Comparison of ENCODE assay signal across 25 cellular contexts in genomic region chr19:5612891-5613290, GRCh38. TPM values are rescaled to one million over a fixed set of nuclear protein-coding genes. Genes with fewer than 3 reads are reported as not detected.
DNase-seq lines count a peak whose midpoint lies in the region; ATAC-seq, FAIRE-seq and TF ChIP-seq lines count a peak whose summit lies in the region.
"Had no signal": no experiment of that assay in that cellular context is flagged by ENCODE, and none has a peak within 500 bp of the region (broad histone marks: within the 10 kb centered on the region; RNA-seq: fewer than 3 reads in every experiment).

No MANE protein-coding gene starts in this region.

- H3K27me3 ChIP-seq in CD8-positive, alpha-beta T cell (ENCODE audit: insufficient read depth, low read length), result no peaks in the 10 kb centered on the region
- no peaks in the 10 kb centered on the region for H3K27me3 ChIP-seq in K562 (ENCODE audit: control insufficient read depth in 2 of 2, insufficient read depth in 2 of 2, low read length in 2 of 2)
- H3K27me3 ChIP-seq in tibial nerve, result no peaks in the 10 kb centered on the region
- H3K27me3 ChIP-seq: MG63 had no signal

- peaks cover 9% of the 10 kb centered on the region for H3K4me1 ChIP-seq in CD8-positive, alpha-beta T cell (ENCODE audit: insufficient read depth, low read length)
- H3K4me1 ChIP-seq in K562 (replicated peaks in 1 of 2; ENCODE audit: control insufficient read depth in 2 of 2, insufficient read depth in 2 of 2, low read length in 2 of 2) (no peaks in the 10 kb centered on the region), tibial nerve (peaks cover 0 to 9% (median 0%) of the 10 kb centered on the region in 4 donors)
- H3K4me1 ChIP-seq: A549 had no signal

- H3K4me1 Mint-ChIP-seq in activated naive CD4-positive, alpha-beta T cell treated with anti-CD3 and anti-CD28 coated beads, Interleukin-2, amount 10 ng/mL, durations not matched to agents 7 days and 5 days, result peaks cover 2% of the 10 kb centered on the region
- peaks cover 16% of the 10 kb centered on the region for H3K4me1 Mint-ChIP-seq in CD8-positive, alpha-beta T cell (ENCODE audit: low read depth)
- H3K4me1 Mint-ChIP-seq: CD14-positive monocyte, H9 had no signal

- no peak for ATAC-seq in CD8-positive, alpha-beta T cell
- no peak for ATAC-seq in K562
- ATAC-seq: A549 had no signal

- no peaks in the 10 kb centered on the region for H3K9me1 ChIP-seq in K562 (ENCODE audit: control insufficient read depth, insufficient read depth, low read length)

- 100% methylated on average over 4 of the region's 4 CpGs for WGBS in K562 (ENCODE audit: insufficient coverage, low coverage, missing lambda C conversion rate)
- WGBS in tibial nerve, 2 donors, result 85 to 88% methylated on average over 4 of the region's 4 CpGs

- H3K27me3 Mint-ChIP-seq in activated naive CD4-positive, alpha-beta T cell treated with anti-CD3 and anti-CD28 coated beads, Interleukin-2, amount 10 ng/mL, durations not matched to agents 7 days and 5 days, result no peaks in the 10 kb centered on the region
- H3K27me3 Mint-ChIP-seq in CD8-positive, alpha-beta T cell (ENCODE audit: low read depth), result no peaks in the 10 kb centered on the region
- H3K27me3 Mint-ChIP-seq: B cell had no signal

- TF ChIP-seq POLR2A in K562 (conservative IDR thresholded peaks at IDR 0.05) (no peak), tibial nerve (IDR thresholded peaks at IDR 0.05) (no peak)

- TF ChIP-seq RAD21 in K562 (CRISPR knock-in tag; conservative IDR thresholded peaks at IDR 0.05 in 1 of 2, IDR thresholded peaks at IDR 0.05 in 1 of 2), result no peak

- H4K20me1 ChIP-seq in K562 (replicated peaks; ENCODE audit: control insufficient read depth, insufficient read depth, low read length), result 0 out of 2 replicates have a peak, but pooled peaks cover 4% of the 10 kb centered on the region

- CTCF ChIA-PET in activated naive CD4-positive, alpha-beta T cell treated with anti-CD3 and anti-CD28 coated beads, Interleukin-2, amount 10 ng/mL, durations not matched to agents 7 days and 5 days (lab: Charles Lee), result no interaction called here
- CTCF ChIA-PET in CD8-positive, alpha-beta T cell (lab: Charles Lee), result no interaction called here
- CTCF ChIA-PET in K562 (lab: Yijun Ruan, JAX; ENCODE audit: low intra/inter-chr PET ratio), result no interaction called here

- BruUV-seq in K562 (replicated peaks; lab: Mats Ljungman, UMichigan), result no TSS peak

- H3K36me3 ChIP-seq in CD8-positive, alpha-beta T cell (ENCODE audit: insufficient read depth, low read length), result peaks cover 72% of the 10 kb centered on the region
- H3K36me3 ChIP-seq in K562 (ENCODE audit: control insufficient read depth, insufficient read depth, low read length), result peaks cover 91% of the 10 kb centered on the region
- peaks cover 17 to 92% (median 54%) of the 10 kb centered on the region in 3 donors for H3K36me3 ChIP-seq in tibial nerve

- H2AFZ ChIP-seq in K562 (ENCODE audit: low read depth, low read length), result no peak overlapping the region
- H2AFZ ChIP-seq: GM23248 had no signal

- no peaks in the 10 kb centered on the region for H3K9me3 Mint-ChIP-seq in activated naive CD4-positive, alpha-beta T cell treated with anti-CD3 and anti-CD28 coated beads, Interleukin-2, amount 10 ng/mL, durations not matched to agents 7 days and 5 days
- H3K9me3 Mint-ChIP-seq in CD8-positive, alpha-beta T cell, result no peaks in the 10 kb centered on the region
- H3K9me3 Mint-ChIP-seq: CD14-positive monocyte, H9, HFFc6 had no signal

- POLR2A ChIA-PET in CD8-positive, alpha-beta T cell (lab: Charles Lee), result no interaction called here
- POLR2A ChIA-PET in K562 (lab: Yijun Ruan, JAX), result interaction anchor here (1.3 to 1.9 kb wide), 2 partner anchors 9 to 67 kb away, joined by 3 to 19 read pairs; partner anchors contain the start of genes SAFB and SAFB2

- TF ChIP-seq EP300 in K562 (IDR thresholded peaks at IDR 0.05; ENCODE audit: low read length), result no peak
- no peak for TF ChIP-seq EP300 in tibial nerve (IDR thresholded peaks at IDR 0.05)

- H3K4me3 ChIP-seq in CD8-positive, alpha-beta T cell (ENCODE audit: low read depth, low read length), result no peak overlapping the region
- H3K4me3 ChIP-seq in K562, result no peak overlapping the region
- H3K4me3 ChIP-seq in tibial nerve, result no peak overlapping the region
- H3K4me3 ChIP-seq: A549, GM23248, MG63 had no signal

- H3K27ac ChIP-seq in CD8-positive, alpha-beta T cell (ENCODE audit: low read depth, low read length), result no peak overlapping the region
- H3K27ac ChIP-seq in K562 (ENCODE audit: extremely low read depth, low read depth, low read length) (no peak overlapping the region), tibial nerve (no peak overlapping the region)
- H3K27ac ChIP-seq: A549, GM23248 had no signal

- FAIRE-seq in K562 (lab: Jason Lieb, UNC), result no peak
- FAIRE-seq: A549, GM19239 had no signal

- peaks cover 70% of the 10 kb centered on the region for H3K36me3 Mint-ChIP-seq in activated naive CD4-positive, alpha-beta T cell treated with anti-CD3 and anti-CD28 coated beads, Interleukin-2, amount 10 ng/mL, durations not matched to agents 7 days and 5 days
- peaks cover 87% of the 10 kb centered on the region for H3K36me3 Mint-ChIP-seq in CD8-positive, alpha-beta T cell

- H3K9me3 ChIP-seq in CD8-positive, alpha-beta T cell (ENCODE audit: low read length), result no peaks in the 10 kb centered on the region
- H3K9me3 ChIP-seq in K562 (replicated peaks; ENCODE audit: control insufficient read depth, insufficient read depth, low read depth, low read length), result no peaks in the 10 kb centered on the region
- no peaks in the 10 kb centered on the region for H3K9me3 ChIP-seq in tibial nerve
- H3K9me3 ChIP-seq: A549, MG63 had no signal

- H3K4me2 ChIP-seq in K562 (ENCODE audit: insufficient read depth, low read length), result no peak overlapping the region
- H3K4me2 ChIP-seq: A549 had no signal

- H3K4me3 Mint-ChIP-seq in activated naive CD4-positive, alpha-beta T cell treated with anti-CD3 and anti-CD28 coated beads, Interleukin-2, amount 10 ng/mL, durations not matched to agents 7 days and 5 days, result no peak overlapping the region
- no peak overlapping the region for H3K4me3 Mint-ChIP-seq in CD8-positive, alpha-beta T cell
- H3K4me3 Mint-ChIP-seq: B cell, CD14-positive monocyte, H9, HFFc6 had no signal

- in situ Hi-C loops in K562 (cut with MboI), result no loop called here

- no peak for DNase-seq in activated naive CD4-positive, alpha-beta T cell treated with anti-CD3 and anti-CD28 coated beads, Interleukin-2, amount 10 ng/mL, durations not matched to agents 7 days and 5 days
- DNase-seq in activated naive CD4-positive, alpha-beta T cell (lab: John Stamatoyannopoulos, UW), result no peak
- DNase-seq in CD8-positive, alpha-beta T cell, result no peak
- DNase-seq in K562 (ENCODE audit: extremely low read depth in 1 of 4, low spot score in 3 of 4), result no peak
- DNase-seq in mesenteric fat pad (ENCODE audit: low spot score), result peak; percentile 20
- no peak for DNase-seq in COLO668 (lab: John Stamatoyannopoulos, UW; ENCODE audit: unreplicated experiment)
- DNase-seq in tibial nerve (ENCODE audit: low spot score in 2 of 2), result no peak
- DNase-seq in NCI-H1694 (lab: John Stamatoyannopoulos, UW), result no peak
- DNase-seq: EL, GF-D8, GM23248, H9, HFFc6, MG63, NCI-H1417, NCI-H187, NCI-H446 treated with DMSO at 0.1 percent for 48 hours, NCI-H526 treated with DMSO at 0.1 percent for 48 hours, OCI-M1, SHP77 had no signal

- H3K79me2 ChIP-seq in K562 (ENCODE audit: control insufficient read depth, insufficient read depth, low read length), result peaks cover 40% of the 10 kb centered on the region

- H3K27ac Mint-ChIP-seq in activated naive CD4-positive, alpha-beta T cell treated with anti-CD3 and anti-CD28 coated beads, Interleukin-2, amount 10 ng/mL, durations not matched to agents 7 days and 5 days, result peak overlapping the region; percentile 6
- peak overlapping the region; percentile 60 for H3K27ac Mint-ChIP-seq in CD8-positive, alpha-beta T cell
- H3K27ac Mint-ChIP-seq: B cell, H9, HFFc6 had no signal

- intact Hi-C loops in CD8-positive, alpha-beta T cell (cut with DNase I, micrococcal nuclease), result no loop called here
- intact Hi-C loops in K562 (cut with micrococcal nuclease), result no loop called here

- no peak overlapping the region for H3K9ac ChIP-seq in K562 (ENCODE audit: insufficient read depth in 1 of 2, low read depth in 2 of 2, low read length in 2 of 2)
- H3K9ac ChIP-seq: GM23248 had no signal

- TF ChIP-seq CTCF in CD8-positive, alpha-beta T cell (IDR thresholded peaks at IDR 0.05), result no peak
- TF ChIP-seq CTCF in K562 (IDR thresholded peaks at IDR 0.05 in 2 of 3, conservative IDR thresholded peaks at IDR 0.05 in 1 of 3; ENCODE audit: insufficient read depth in 2 of 3, low read depth in 1 of 3, low read length in 3 of 3) (no peak), tibial nerve (IDR thresholded peaks at IDR 0.05) (no peak)

RNA-seq across cellular contexts. Expression of gene SAFB2, which starts 9.7 kb away (rescaled TPM):
- 100 to 1,000 TPM; 293 to 302 TPM for total RNA-seq in CD8-positive, alpha-beta T cell
- 394 and 516 TPM in 2 replicates for total RNA-seq in K562 (2011; cell fraction: chromatin; rRNA removed; ENCODE audit: low replicate concordance)
- 127 TPM in 2 replicates for total RNA-seq in K562 (2011; cell fraction: nucleolus; rRNA removed)
- 218 and 238 TPM in 2 replicates for total RNA-seq in K562 (2011; cell fraction: nucleoplasm; rRNA removed)
- total RNA-seq in K562 (2014; rRNA removed) (56.1 and 74.0 TPM in 2 replicates), K562 (2014; rRNA removed; fragmentation: Illumina TruSeq; extraction: Trizol) (45.7 and 45.8 TPM in 2 replicates), K562 (2015; rRNA removed; fragmentation: Illumina TruSeq; extraction: Trizol) (45.6 and 47.3 TPM in 2 replicates), K562 (2021) (91.5 and 103 TPM in 2 replicates), mesenteric fat pad (64.6 TPM), tibial nerve (10 to 100 TPM; 58.1 to 99.8 (median 93.1) TPM)
- polyA plus RNA-seq in K562 (2011; rRNA removed) (21.2 and 31.1 TPM in 2 replicates), K562 (2014; fragmentation: Illumina TruSeq; extraction: Trizol) (42.3 and 54.8 TPM in 2 replicates), K562 (2014; fragmentation: Nextera tagmentation; extraction: Ambion mirVana) (1 to 10 TPM; 4.5 to 6.9 TPM), K562 (2014; rRNA removed) (63.2 and 65.0 TPM in 2 replicates)
- 10.8 and 27.9 TPM in 2 replicates for polyA plus RNA-seq in K562 (2011; cell fraction: cytosol; rRNA removed)
- 159 and 167 TPM in 2 replicates for polyA plus RNA-seq in K562 (2011; cell fraction: nucleus; rRNA removed)
- 33.0 and 49.7 TPM in 2 replicates for polyA plus RNA-seq in K562 (2012)
- polyA minus RNA-seq in K562 (2011; rRNA and poly(A)+ RNA removed), result 59.2 and 75.0 TPM in 2 replicates
- polyA minus RNA-seq in K562 (2011; cell fraction: cytosol; rRNA and poly(A)+ RNA removed), result 28.9 and 29.3 TPM in 2 replicates
- polyA minus RNA-seq in K562 (2011; cell fraction: nucleus; rRNA and poly(A)+ RNA removed), result 56.3 and 123 TPM in 2 replicates

RNA-seq across cellular contexts. Expression of gene SAFB, which starts 10.0 kb away (rescaled TPM):
- total RNA-seq in CD8-positive, alpha-beta T cell, result 100 to 1,000 TPM; 190 to 191 TPM
- 319 and 366 TPM in 2 replicates for total RNA-seq in K562 (2011; cell fraction: chromatin; rRNA removed; ENCODE audit: low replicate concordance)
- 147 and 156 TPM in 2 replicates for total RNA-seq in K562 (2011; cell fraction: nucleolus; rRNA removed)
- 205 and 219 TPM in 2 replicates for total RNA-seq in K562 (2011; cell fraction: nucleoplasm; rRNA removed)
- total RNA-seq in K562 (2014; rRNA removed) (93.3 and 124 TPM in 2 replicates), K562 (2014; rRNA removed; fragmentation: Illumina TruSeq; extraction: Trizol) (62.5 and 67.0 TPM in 2 replicates), K562 (2015; rRNA removed; fragmentation: Illumina TruSeq; extraction: Trizol) (83.1 and 84.6 TPM in 2 replicates), K562 (2021) (122 and 151 TPM in 2 replicates), mesenteric fat pad (69.9 TPM), tibial nerve (100 to 1,000 TPM; 121 to 252 (median 129) TPM)
- polyA plus RNA-seq in K562 (2011; rRNA removed) (37.6 and 39.2 TPM in 2 replicates), K562 (2014; fragmentation: Illumina TruSeq; extraction: Trizol) (87.3 and 93.8 TPM in 2 replicates), K562 (2014; fragmentation: Nextera tagmentation; extraction: Ambion mirVana) (1 to 10 TPM; 1.1 to 1.8 TPM), K562 (2014; rRNA removed) (124 and 127 TPM in 2 replicates)
- 39.3 and 75.4 TPM in 2 replicates for polyA plus RNA-seq in K562 (2011; cell fraction: cytosol; rRNA removed)
- polyA plus RNA-seq in K562 (2011; cell fraction: nucleus; rRNA removed), result 116 and 141 TPM in 2 replicates
- 59.6 and 99.1 TPM in 2 replicates for polyA plus RNA-seq in K562 (2012)
- polyA minus RNA-seq in K562 (2011; rRNA and poly(A)+ RNA removed), result 66.5 and 72.2 TPM in 2 replicates
- polyA minus RNA-seq in K562 (2011; cell fraction: cytosol; rRNA and poly(A)+ RNA removed), result 43.8 and 74.9 TPM in 2 replicates
- 75.3 and 109 TPM in 2 replicates for polyA minus RNA-seq in K562 (2011; cell fraction: nucleus; rRNA and poly(A)+ RNA removed)

RNA-seq across cellular contexts. Expression of gene TINCR, which starts 45.1 kb away (rescaled TPM):
- total RNA-seq in CD8-positive, alpha-beta T cell, result 1 to 10 TPM; 1.1 to 1.8 TPM
- 1.7 and 1.9 TPM in 2 replicates for total RNA-seq in K562 (2011; cell fraction: chromatin; rRNA removed; ENCODE audit: low replicate concordance)
- 0.66 and 0.67 TPM in 2 replicates for total RNA-seq in K562 (2011; cell fraction: nucleolus; rRNA removed)
- 1.1 and 1.5 TPM in 2 replicates for total RNA-seq in K562 (2011; cell fraction: nucleoplasm; rRNA removed)
- total RNA-seq in K562 (2014; rRNA removed) (0.08 TPM in 1 of 2 replicates, not detected in the other), K562 (2014; rRNA removed; fragmentation: Illumina TruSeq; extraction: Trizol) (0.06 and 0.07 TPM in 2 replicates), K562 (2015; rRNA removed; fragmentation: Illumina TruSeq; extraction: Trizol) (0.07 TPM in 1 of 2 replicates, not detected in the other), K562 (2021) (0.13 and 0.24 TPM in 2 replicates), mesenteric fat pad (0.48 TPM), tibial nerve (10 to 100 TPM in 1 of 4 donors, 1 to 10 TPM in 2, under 1 TPM in 1; 0.30 to 13.9 (median 5.1) TPM)
- polyA plus RNA-seq in K562 (2011; rRNA removed) (0.11 and 0.32 TPM in 2 replicates), K562 (2014; fragmentation: Illumina TruSeq; extraction: Trizol) (0.10 and 0.21 TPM in 2 replicates), K562 (2014; fragmentation: Nextera tagmentation; extraction: Ambion mirVana) (under 1 TPM; 0.03 to 0.10 TPM), K562 (2014; rRNA removed) (0.03 and 0.19 TPM in 2 replicates)
- polyA plus RNA-seq in K562 (2011; cell fraction: cytosol; rRNA removed), result 0.06 and 0.24 TPM in 2 replicates
- 0.58 and 0.90 TPM in 2 replicates for polyA plus RNA-seq in K562 (2011; cell fraction: nucleus; rRNA removed)
- polyA plus RNA-seq in K562 (2012), result 0.20 and 0.36 TPM in 2 replicates
- polyA minus RNA-seq in K562 (2011; rRNA and poly(A)+ RNA removed), result 0.33 TPM in 1 of 2 replicates, not detected in the other
- not detected in 2 replicates for polyA minus RNA-seq in K562 (2011; cell fraction: cytosol; rRNA and poly(A)+ RNA removed)
- polyA minus RNA-seq in K562 (2011; cell fraction: nucleus; rRNA and poly(A)+ RNA removed), result 0.11 and 0.13 TPM in 2 replicates
- total RNA-seq: LHCN-M2 had no signal
- polyA plus RNA-seq: CD14-positive monocyte, GM23248 had no signal
